ENCODE assay signal across 2 cellular contexts in genomic region chr18:48567388-48567787, GRCh38.
TF ChIP-seq lines count a peak whose summit lies in the region.

No MANE protein-coding gene starts in this region.

TF ChIP-seq in A549, 52 proteins besides CTCF, POLR2A, EP300 and RAD21:
- TF ChIP-seq FOXS1 (CRISPR knock-in tag; IDR thresholded peaks at IDR 0.05) (no peak), EHMT2 (IDR thresholded peaks at IDR 0.05; ENCODE audit: low read depth) (no peak), ZFP36 (IDR thresholded peaks at IDR 0.05; ENCODE audit: borderline replicate concordance, partially characterized antibody) (peak; percentile 70), CHD2 (IDR thresholded peaks at IDR 0.05; ENCODE audit: low read length, partially characterized antibody) (no peak), NFE2L2 (conservative IDR thresholded peaks at IDR 0.05; ENCODE audit: low read length) (no peak), RCOR1 (IDR thresholded peaks at IDR 0.05; ENCODE audit: low read depth, low read length) (no peak), RFX5 (IDR thresholded peaks at IDR 0.05) (no peak), POLR2AphosphoS2 (conservative IDR thresholded peaks at IDR 0.05; ENCODE audit: low read length) (no peak)

TF ChIP-seq in IMR-90, 13 proteins besides CTCF, POLR2A, EP300 and RAD21:
- TF ChIP-seq USF2 (IDR thresholded peaks at IDR 0.05; ENCODE audit: low read depth, low read length) (no peak), BHLHE40 (IDR thresholded peaks at IDR 0.05; ENCODE audit: low read depth, low read length) (no peak), CHD1 (IDR thresholded peaks at IDR 0.05; ENCODE audit: low read depth, low read length) (no peak), RCOR1 (IDR thresholded peaks at IDR 0.05; ENCODE audit: insufficient replicate concordance, low read length) (no peak), FOS (IDR thresholded peaks at IDR 0.05; ENCODE audit: low read depth, low read length) (no peak), CEBPB (IDR thresholded peaks at IDR 0.05; ENCODE audit: low read depth, low read length) (no peak), RFX5 (IDR thresholded peaks at IDR 0.05; ENCODE audit: low read depth, low read length) (no peak), NFE2L2 (IDR thresholded peaks at IDR 0.05; ENCODE audit: low read depth, low read length) (no peak), SMC3 (IDR thresholded peaks at IDR 0.05; ENCODE audit: low read depth, low read length) (no peak), MXI1 (IDR thresholded peaks at IDR 0.05; ENCODE audit: borderline replicate concordance, low read depth, low read length) (no peak), MAZ (IDR thresholded peaks at IDR 0.05; ENCODE audit: borderline replicate concordance, low read depth, low read length) (no peak), MAFK (IDR thresholded peaks at IDR 0.05; ENCODE audit: low read depth, low read length) (no peak)
- TF ChIP-seq, protein P1, sequence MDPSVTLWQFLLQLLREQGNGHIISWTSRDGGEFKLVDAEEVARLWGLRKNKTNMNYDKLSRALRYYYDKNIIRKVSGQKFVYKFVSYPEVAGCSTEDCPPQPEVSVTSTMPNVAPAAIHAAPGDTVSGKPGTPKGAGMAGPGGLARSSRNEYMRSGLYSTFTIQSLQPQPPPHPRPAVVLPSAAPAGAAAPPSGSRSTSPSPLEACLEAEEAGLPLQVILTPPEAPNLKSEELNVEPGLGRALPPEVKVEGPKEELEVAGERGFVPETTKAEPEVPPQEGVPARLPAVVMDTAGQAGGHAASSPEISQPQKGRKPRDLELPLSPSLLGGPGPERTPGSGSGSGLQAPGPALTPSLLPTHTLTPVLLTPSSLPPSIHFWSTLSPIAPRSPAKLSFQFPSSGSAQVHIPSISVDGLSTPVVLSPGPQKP (IDR thresholded peaks at IDR 0.05; ENCODE audit: borderline replicate concordance, low read depth, low read length) = no peak
